In the genomic region with DNA sequence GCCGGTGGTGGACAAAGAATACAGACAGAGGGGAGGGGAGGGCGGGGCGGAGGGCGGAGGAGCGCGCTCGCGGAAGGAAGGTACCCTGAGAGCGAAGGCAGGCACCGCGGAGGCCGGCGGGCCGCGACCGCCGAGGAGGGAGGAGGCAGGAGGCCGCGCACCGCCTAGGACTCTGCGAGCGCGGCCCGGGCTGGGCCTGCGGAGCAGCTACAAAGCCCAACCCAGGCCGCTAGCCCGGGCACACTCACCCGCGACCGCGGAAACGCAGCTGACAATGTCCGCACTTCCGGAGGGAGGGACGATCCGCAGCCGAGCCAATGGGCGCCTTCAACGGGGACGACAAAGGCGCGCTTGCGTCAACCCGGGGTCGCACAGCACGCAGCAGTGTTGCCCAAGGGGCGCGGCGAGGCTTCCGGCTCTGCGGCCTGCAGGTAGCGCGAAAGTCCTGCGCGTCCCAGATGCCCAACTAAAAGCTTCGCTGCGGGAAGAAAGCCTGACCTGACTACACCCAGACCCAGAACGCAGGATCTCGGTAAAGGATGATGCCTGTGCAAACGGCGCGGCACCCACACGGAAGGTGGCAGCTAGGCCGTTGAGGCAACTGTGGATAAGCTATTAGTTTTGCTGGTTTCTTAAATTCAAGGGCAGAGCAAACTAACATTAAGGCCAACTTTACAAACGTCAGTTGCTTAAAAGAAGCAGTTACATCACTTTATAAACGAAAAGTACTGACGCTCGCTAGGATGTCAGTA, we compare ENCODE assay signal across 7 cellular contexts.
DNase-seq lines count a peak whose midpoint lies in the region; ATAC-seq, FAIRE-seq and TF ChIP-seq lines count a peak whose summit lies in the region.

A gene (minus strand): TSS at position 276 of the 752 bp plus-strand sequence. CDS start 3,486 bp downstream, outside the sequence.

- DNase-seq in GM18507 (ENCODE audit: extremely low spot score, insufficient read length, low read depth) (peak; percentile 70), NCI-H2029 treated with DMSO at 0.1 percent for 48 hours (lab: John Stamatoyannopoulos, UW) (peak; percentile 55), T-helper 9 cell (peak; percentile 90), astrocyte of the cerebellum (ENCODE audit: low read depth) (peak; percentile 77), hippocampal formation (lab: John Stamatoyannopoulos, UW) (peak; percentile 86 to 90), retinal pigment epithelial cell (ENCODE audit: low read depth) (peak; percentile 77)

- in situ Hi-C loops in astrocyte of the cerebellum (cut with HindIII; ENCODE audit: low sequenced_read_pairs) = no loop called here

- ATAC-seq in HG02981 (IDR thresholded peaks at IDR 0.05; ENCODE audit: unreplicated experiment) = peak; percentile 91

- TF ChIP-seq CTCF in astrocyte of the cerebellum (IDR thresholded peaks at IDR 0.05; ENCODE audit: low read depth, low read length, missing control alignments) (no peak), retinal pigment epithelial cell (conservative IDR thresholded peaks at IDR 0.05; ENCODE audit: low read depth, low read length) (no peak)

- FAIRE-seq in GM18507 (lab: Jason Lieb, UNC) = peak; percentile 96

- H3K4me3 ChIP-seq in astrocyte of the cerebellum (ENCODE audit: low read depth, low read length) (peak within 1 kb of the TSS; percentile 50), retinal pigment epithelial cell (ENCODE audit: low read length) (peak within 1 kb of the TSS; percentile 77)

Comparison
In these comparisons a context has a peak if more than half of its experiments do, and no peak if none do; other contexts are left out.
1. Peak in every context shown above with its lines: DNase-seq, ATAC-seq and H3K4me3 ChIP-seq.